ENCODE assay signal across 9 cellular contexts in the genomic region with DNA sequence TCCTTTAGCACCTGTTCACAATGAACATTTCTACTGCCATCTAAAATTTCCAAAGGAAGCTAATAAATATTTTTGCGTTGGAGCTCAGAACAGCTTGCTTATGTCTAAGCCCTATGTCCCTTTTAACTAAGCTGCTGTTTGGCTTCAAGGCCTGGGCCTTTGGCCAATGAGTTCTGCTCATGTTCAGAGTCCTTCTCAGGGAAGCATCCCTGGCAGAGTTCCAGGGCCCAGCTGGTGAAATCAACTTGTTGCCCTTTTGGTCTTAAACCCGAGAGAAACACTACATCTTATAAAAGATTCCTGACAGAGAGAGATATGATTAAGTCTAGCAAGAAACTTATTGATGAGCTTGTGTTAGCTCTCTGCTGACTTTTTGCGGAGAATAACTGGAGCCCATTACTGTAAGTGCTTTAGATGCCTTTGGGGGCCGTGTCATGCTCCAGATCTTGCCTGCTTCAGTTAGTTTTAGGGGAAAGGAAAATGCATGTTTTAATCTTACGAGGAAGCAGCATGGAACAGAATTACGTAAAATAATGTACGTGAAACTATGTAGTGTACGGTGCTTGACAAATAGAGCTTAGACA.
A peak's percentile ranks its signal among the peaks of the same experiment; 100 is the strongest.
DNase-seq lines count a peak whose midpoint lies in the region; ATAC-seq and TF ChIP-seq lines count a peak whose summit lies in the region.
"Had no signal": no experiment of that assay in that cellular context is flagged by ENCODE, and none has a peak within 500 bp of the region (broad histone marks: within the 10 kb centered on the region; RNA-seq: fewer than 3 reads in every experiment).

No MANE protein-coding gene starts in this region.

- TF ChIP-seq CTCF in body of pancreas (IDR thresholded peaks at IDR 0.05) (no peak), stomach (IDR thresholded peaks at IDR 0.05) (no peak)

- H3K27ac ChIP-seq in body of pancreas, result no peak overlapping the region
- peak overlapping the region in 4 of 5 donors; percentile 50 to 67 (median 58) for H3K27ac ChIP-seq in stomach

- TF ChIP-seq POLR2A in body of pancreas (IDR thresholded peaks at IDR 0.05) (no peak), stomach (IDR thresholded peaks at IDR 0.05) (no peak)

- H3K4me1 ChIP-seq in body of pancreas (peaks cover 2% of the 10 kb centered on the region), stomach (peaks cover under 1 to 49% (median 24%) of the 10 kb centered on the region in 4 donors)

- H3K9me3 ChIP-seq in body of pancreas (no peaks in the 10 kb centered on the region), stomach (no peaks in the 10 kb centered on the region)

- ATAC-seq in body of pancreas (no peak), GM18907 (IDR thresholded peaks at IDR 0.05; ENCODE audit: unreplicated experiment) (no peak)

- intact Hi-C loops in body of pancreas (cut with DNase I), result no loop called here
- intact Hi-C loops in stomach (cut with DNase I; ENCODE audit: low total_unique reads), result no loop called here

- no peak for TF ChIP-seq EP300 in stomach (IDR thresholded peaks at IDR 0.05)

- H3K4me3 ChIP-seq in body of pancreas (no peak overlapping the region), stomach (no peak overlapping the region)

- DNase-seq in NCI-H1092 (lab: John Stamatoyannopoulos, UW) (peak; percentile 31), body of pancreas (peak; percentile 52 to 66 (median 62)), hypothalamus (lab: John Stamatoyannopoulos, UW) (peak in 27 of 51 donors; percentile 2 to 67 (median 29)), stomach (peak; percentile 72), occipital lobe (lab: John Stamatoyannopoulos, UW) (no peak)
- DNase-seq in activated CD8-positive, alpha-beta memory T cell treated with anti-CD3 and anti-CD28 coated beads, Interleukin-2, amount 50 U/mL, for 48 hours, result no peak
- DNase-seq: activated naive CD4-positive, alpha-beta T cell treated with anti-CD3 and anti-CD28 coated beads for 36 hours; Kasumi-1 had no signal

- H3K27me3 ChIP-seq in body of pancreas, result no peaks in the 10 kb centered on the region
- H3K27me3 ChIP-seq in stomach, result no peaks in the 10 kb centered on the region

- H3K36me3 ChIP-seq in body of pancreas (replicated peaks in 1 of 2; ENCODE audit: insufficient read depth in 1 of 2, low read depth in 2 of 2) (no peaks in the 10 kb centered on the region), stomach (peaks cover 0 to 14% (median 10%) of the 10 kb centered on the region in 4 donors)

- 86 to 89% methylated on average over 8 of the region's 8 CpGs for WGBS in body of pancreas, 2 donors
- WGBS in stomach, 5 donors, result 64 to 83% (median 70%) methylated on average over 8 of the region's 8 CpGs

Comparison
In these comparisons a context has a peak if more than half of its experiments do, and no peak if none do; other contexts are left out.
1. DNase-seq: peak in NCI-H1092 (single experiment), body of pancreas (4 of 4), hypothalamus (27 of 51) and stomach (single experiment); none in activated CD8-positive, alpha-beta memory T cell treated with anti-CD3 and anti-CD28 coated beads, Interleukin-2, amount 50 U/mL, for 48 hours (single experiment) and occipital lobe (single experiment).
2. H3K27ac ChIP-seq: peak in stomach (4 of 5); none in body of pancreas (0 of 4).